12 cellular contexts compared by ENCODE assay signal in genomic region chr5:96219580-96220281, GRCh38.
DNase-seq lines count a peak whose midpoint lies in the region; ATAC-seq and TF ChIP-seq lines count a peak whose summit lies in the region.
"Had no signal": no experiment of that assay in that cellular context is flagged by ENCODE, and none has a peak within 500 bp of the region (broad histone marks: within the 10 kb centered on the region; RNA-seq: fewer than 3 reads in every experiment).

No MANE protein-coding gene starts in this region.

- intact Hi-C loops in activated CD4-positive, alpha-beta T cell treated with anti-CD3 and anti-CD28 coated beads, Interleukin-2, amount 10 ng/mL, durations not matched to agents 24 days and 14 days (cut with micrococcal nuclease), result loop anchor here (1.0 to 10.0 kb wide), 6 partner anchors 61 to 349 kb away; partner anchors contain the start of gene ELL2
- intact Hi-C loops in Panc1 (cut with micrococcal nuclease; ENCODE audit: unreplicated experiment), result no loop called here

- H3K27ac Mint-ChIP-seq in activated CD4-positive, alpha-beta T cell treated with anti-CD3 and anti-CD28 coated beads, Interleukin-2, amount 10 ng/mL, durations not matched to agents 24 days and 14 days, result peak overlapping the region; percentile 5
- H3K27ac Mint-ChIP-seq in osteocyte (ENCODE audit: unreplicated experiment), result peak overlapping the region; percentile 85

- BruUV-seq in Panc1 (replicated peaks; lab: Mats Ljungman, UMichigan), result no TSS peak

- H3K4me1 ChIP-seq in Panc1 (ENCODE audit: control insufficient read depth, insufficient read depth, low read length), result no peaks in the 10 kb centered on the region
- H3K4me1 ChIP-seq: spleen had no signal

- H3K4me1 Mint-ChIP-seq in activated CD4-positive, alpha-beta T cell treated with anti-CD3 and anti-CD28 coated beads, Interleukin-2, amount 10 ng/mL, durations not matched to agents 24 days and 14 days, result peaks cover 2% of the 10 kb centered on the region
- peaks cover 41% of the 10 kb centered on the region for H3K4me1 Mint-ChIP-seq in osteocyte (ENCODE audit: unreplicated experiment)

- no peaks in the 10 kb centered on the region for H3K9me3 Mint-ChIP-seq in activated CD4-positive, alpha-beta T cell treated with anti-CD3 and anti-CD28 coated beads, Interleukin-2, amount 10 ng/mL, durations not matched to agents 24 days and 14 days
- H3K9me3 Mint-ChIP-seq in osteocyte (ENCODE audit: unreplicated experiment), result peaks cover 12% of the 10 kb centered on the region

- TF ChIP-seq CTCF in Panc1 (IDR thresholded peaks at IDR 0.05) (no peak), epithelial cell of esophagus (IDR thresholded peaks at IDR 0.05; ENCODE audit: insufficient read depth, low read depth, low read length, missing control alignments) (no peak), osteocyte (IDR thresholded peaks at IDR 0.05) (no peak)

- no peak overlapping the region for H3K4me3 ChIP-seq in Panc1 (ENCODE audit: low read depth in 2 of 2, low read length in 2 of 2)
- H3K4me3 ChIP-seq in epithelial cell of esophagus (ENCODE audit: low read length), result no peak overlapping the region
- H3K4me3 ChIP-seq: spleen had no signal

- in situ Hi-C loops in Panc1 (cut with HindIII; ENCODE audit: low pct_unique_long_range_greater_than_20kb, low sequenced_read_pairs), result no loop called here

- H3K27me3 ChIP-seq in Panc1 (ENCODE audit: control insufficient read depth, insufficient read depth, low read length), result no peaks in the 10 kb centered on the region
- H3K27me3 ChIP-seq: spleen had no signal

- H3K27ac ChIP-seq in Panc1 (ENCODE audit: low read length), result peak overlapping the region; percentile 55; the same call in 1 of the 2 replicates
- H3K27ac ChIP-seq: spleen had no signal

- H3K27me3 Mint-ChIP-seq in activated CD4-positive, alpha-beta T cell treated with anti-CD3 and anti-CD28 coated beads, Interleukin-2, amount 10 ng/mL, durations not matched to agents 24 days and 14 days, result peaks cover 1% of the 10 kb centered on the region
- H3K27me3 Mint-ChIP-seq in osteocyte (ENCODE audit: unreplicated experiment), result no peaks in the 10 kb centered on the region

- no peaks in the 10 kb centered on the region for H3K36me3 ChIP-seq in Panc1 (ENCODE audit: control insufficient read depth, insufficient read depth, low read length)
- H3K36me3 ChIP-seq: spleen had no signal

- H3K4me3 Mint-ChIP-seq in activated CD4-positive, alpha-beta T cell treated with anti-CD3 and anti-CD28 coated beads, Interleukin-2, amount 10 ng/mL, durations not matched to agents 24 days and 14 days, result no peak overlapping the region
- H3K4me3 Mint-ChIP-seq in osteocyte (ENCODE audit: unreplicated experiment), result no peak overlapping the region

- CTCF ChIA-PET in Panc1 (lab: Charles Lee), result interaction anchor here (0.6 kb wide), 1 partner anchor 327 kb away, joined by 3 read pairs; no protein-coding TSS in a partner anchor

- H3K9me3 ChIP-seq in Panc1 (ENCODE audit: control insufficient read depth, insufficient read depth, low read depth, low read length), result no peaks in the 10 kb centered on the region
- H3K9me3 ChIP-seq: spleen had no signal

- ATAC-seq in Panc1, result 0 out of 2 replicates have a peak, but pooled peaks have one; percentile 34

- no peak for DNase-seq in activated CD4-positive, alpha-beta T cell treated with anti-CD3 and anti-CD28 coated beads, Interleukin-2, amount 10 ng/mL, durations not matched to agents 24 days and 14 days
- DNase-seq in activated CD4-positive, alpha-beta T cell treated with anti-CD3 and anti-CD28 coated beads for 1 hour, result no peak
- DNase-seq in Panc1 (ENCODE audit: low read depth, low spot score), result no peak
- DNase-seq in epithelial cell of esophagus (ENCODE audit: low read depth), result peak; percentile 90
- DNase-seq in osteocyte (ENCODE audit: extremely low spot score, unreplicated experiment), result no peak
- no peak for DNase-seq in GF-D8 (lab: John Stamatoyannopoulos, UW)
- DNase-seq in pons (ENCODE audit: low spot score), result no peak
- no peak for DNase-seq in NCI-H2227 (lab: John Stamatoyannopoulos, UW; ENCODE audit: unreplicated experiment)
- DNase-seq: ACHN, NCI-H526, spleen, T-helper 9 cell had no signal

- no peaks in the 10 kb centered on the region for H3K36me3 Mint-ChIP-seq in activated CD4-positive, alpha-beta T cell treated with anti-CD3 and anti-CD28 coated beads, Interleukin-2, amount 10 ng/mL, durations not matched to agents 24 days and 14 days (ENCODE audit: low read depth)
- no peaks in the 10 kb centered on the region for H3K36me3 Mint-ChIP-seq in osteocyte (ENCODE audit: unreplicated experiment)

- POLR2A ChIA-PET in Panc1 (lab: Charles Lee), result no interaction called here
